Comparison of ENCODE assay signal across 8 cellular contexts in genomic region chr7:148940702-148941597, GRCh38. TPM values are rescaled to one million over a fixed set of nuclear protein-coding genes. Genes with fewer than 3 reads are reported as not detected.
DNase-seq lines count a peak whose midpoint lies in the region; ATAC-seq and TF ChIP-seq lines count a peak whose summit lies in the region.

No MANE protein-coding gene starts in this region.

- H2AFZ ChIP-seq in SU-DHL-6 (ENCODE audit: low read depth, low read length, severe bottlenecking) (peak overlapping the region; percentile 98), trophoblast cell (ENCODE audit: insufficient read depth, low read length, poor library complexity) (peak overlapping the region; percentile 4)

- H4K91ac ChIP-seq in trophoblast cell (ENCODE audit: low read depth, low read length): no peak overlapping the region

- H3K27me3 ChIP-seq in SU-DHL-6 (ENCODE audit: low read length) (no peaks in the 10 kb centered on the region), trophoblast cell (ENCODE audit: insufficient read depth, low read length) (no peaks in the 10 kb centered on the region)

- H2BK12ac ChIP-seq in trophoblast cell (ENCODE audit: low read length): no peak overlapping the region

- peak overlapping the region; percentile 97 for H3K4me2 ChIP-seq in SU-DHL-6 (ENCODE audit: low read depth, low read length, poor library complexity, severe bottlenecking)
- peak overlapping the region; percentile 55 for H3K4me2 ChIP-seq in trophoblast cell (ENCODE audit: low read length)

- peak overlapping the region; percentile 99 for H3K27ac Mint-ChIP-seq in activated naive CD8-positive, alpha-beta T cell treated with anti-CD3 and anti-CD28 coated beads, Interleukin-2, amount 50 U/mL, for 24 hours
- H3K27ac Mint-ChIP-seq in type B pancreatic cell: peak overlapping the region; percentile 99

- TF ChIP-seq CTCF in GM12864 (IDR thresholded peaks at IDR 0.05; ENCODE audit: low read depth, low read length, missing control alignments): no peak
- no peak for TF ChIP-seq CTCF in SU-DHL-6 (IDR thresholded peaks at IDR 0.05; ENCODE audit: insufficient read depth, low read length, poor library complexity, severe bottlenecking)
- no peak for TF ChIP-seq CTCF in type B pancreatic cell (conservative IDR thresholded peaks at IDR 0.05)

- no peaks in the 10 kb centered on the region for H3K79me1 ChIP-seq in trophoblast cell (ENCODE audit: low read length)

- WGBS in trophoblast cell (ENCODE audit: extremely low coverage, insufficient coverage, insufficient read length): no CpG with 5 or more reads among the region's 43 CpGs

- H4K20me1 ChIP-seq in SU-DHL-6 (ENCODE audit: low read depth, low read length): no peaks in the 10 kb centered on the region

- H3F3A ChIP-seq in SU-DHL-6 (ENCODE audit: insufficient read depth): peaks cover 24% of the 10 kb centered on the region

- no peaks in the 10 kb centered on the region for H3K9me3 ChIP-seq in SU-DHL-6 (ENCODE audit: insufficient read depth, low read length)
- peaks cover 4% of the 10 kb centered on the region for H3K9me3 ChIP-seq in trophoblast cell (ENCODE audit: insufficient read depth, low read depth, low read length)

- H3K36me3 Mint-ChIP-seq in activated naive CD8-positive, alpha-beta T cell treated with anti-CD3 and anti-CD28 coated beads, Interleukin-2, amount 50 U/mL, for 24 hours (ENCODE audit: low read depth): no peaks in the 10 kb centered on the region
- H3K36me3 Mint-ChIP-seq in type B pancreatic cell: no peaks in the 10 kb centered on the region

- H3K27me3 Mint-ChIP-seq in activated naive CD8-positive, alpha-beta T cell treated with anti-CD3 and anti-CD28 coated beads, Interleukin-2, amount 50 U/mL, for 24 hours: no peaks in the 10 kb centered on the region
- H3K27me3 Mint-ChIP-seq in type B pancreatic cell: no peaks in the 10 kb centered on the region

- H3K4ac ChIP-seq in trophoblast cell (ENCODE audit: low read depth, low read length): no peak overlapping the region

- peak overlapping the region; percentile 1 for H4K8ac ChIP-seq in trophoblast cell (ENCODE audit: low read depth, low read length)

- H3K79me2 ChIP-seq in SU-DHL-6 (ENCODE audit: insufficient read depth, low read length) (no peaks in the 10 kb centered on the region), trophoblast cell (ENCODE audit: control insufficient read depth, insufficient read depth, low read length, poor library complexity) (no peaks in the 10 kb centered on the region)

- H3K9ac ChIP-seq in SU-DHL-6 (ENCODE audit: low read length) (peak overlapping the region; percentile 80), trophoblast cell (ENCODE audit: low read length) (peak overlapping the region; percentile 12)

- H3K18ac ChIP-seq in trophoblast cell (ENCODE audit: low read length): no peak overlapping the region

- H2AK5ac ChIP-seq in trophoblast cell (ENCODE audit: low read length): no peak overlapping the region

- intact Hi-C loops in cardiac septum (cut with DNase I): loop anchor here (2.0 kb wide), 2 partner anchors 46 to 56 kb away; partner anchors contain the start of gene EZH2

- peak overlapping the region; percentile 90 for H3K4me3 ChIP-seq in GM12864 (ENCODE audit: low read depth, low read length)
- H3K4me3 ChIP-seq in SU-DHL-6 (ENCODE audit: insufficient read depth, low read length, poor library complexity, severe bottlenecking): peak overlapping the region; percentile 81
- H3K4me3 ChIP-seq in trophoblast cell (ENCODE audit: low read depth, low read length): peak overlapping the region; percentile 80

- H2BK120ac ChIP-seq in trophoblast cell (ENCODE audit: insufficient read depth, low read length, poor library complexity): no peak overlapping the region

- peak overlapping the region; percentile 92 for H3K4me3 Mint-ChIP-seq in activated naive CD8-positive, alpha-beta T cell treated with anti-CD3 and anti-CD28 coated beads, Interleukin-2, amount 50 U/mL, for 24 hours
- H3K4me3 Mint-ChIP-seq in type B pancreatic cell: peak overlapping the region; percentile 92

- H3K27ac ChIP-seq in SU-DHL-6 (ENCODE audit: low read depth, low read length) (peak overlapping the region; percentile 39), trophoblast cell (ENCODE audit: low read depth, low read length) (no peak overlapping the region)

- H3K36me3 ChIP-seq in SU-DHL-6 (ENCODE audit: low read length) (no peaks in the 10 kb centered on the region), trophoblast cell (ENCODE audit: control insufficient read depth in 1 of 2, insufficient read depth in 2 of 2, low read length in 2 of 2) (no peaks in the 10 kb centered on the region)

- no peak for DNase-seq in GM12864 (ENCODE audit: low read depth)
- peak; percentile 76 for DNase-seq in NCI-H1105 (lab: John Stamatoyannopoulos, UW)
- peak; percentile 67 for DNase-seq in activated naive CD8-positive, alpha-beta T cell treated with anti-CD3 and anti-CD28 coated beads, Interleukin-2, amount 50 U/mL, for 24 hours
- DNase-seq in cardiac septum (ENCODE audit: low spot score): peak; percentile 88
- peak; percentile 71 to 86 for DNase-seq in trophoblast cell
- DNase-seq in type B pancreatic cell (ENCODE audit: extremely low spot score, unreplicated experiment): peak; percentile 73

- peak; percentile 61 for ATAC-seq in HG02610 (IDR thresholded peaks at IDR 0.05; ENCODE audit: unreplicated experiment)
- ATAC-seq in activated naive CD8-positive, alpha-beta T cell treated with anti-CD3 and anti-CD28 coated beads, Interleukin-2, amount 50 U/mL, for 24 hours: peak; percentile 86

- peak overlapping the region; percentile 4 for H2BK5ac ChIP-seq in trophoblast cell (ENCODE audit: low read depth, low read length, poor library complexity)

- no peak overlapping the region for H3K14ac ChIP-seq in trophoblast cell (ENCODE audit: low read length)

- no peak overlapping the region for H4K12ac ChIP-seq in trophoblast cell (ENCODE audit: low read depth, low read length)

- no peaks in the 10 kb centered on the region for H3K4me1 ChIP-seq in trophoblast cell (ENCODE audit: control insufficient read depth in 1 of 2, insufficient read depth in 2 of 2, low read length in 2 of 2)

- H3K9me2 ChIP-seq in SU-DHL-6 (replicated peaks; ENCODE audit: insufficient read depth, low read length): no peaks in the 10 kb centered on the region

- H3K23ac ChIP-seq in trophoblast cell (ENCODE audit: low read length): no peak overlapping the region

- peaks cover 33% of the 10 kb centered on the region for H3K4me1 Mint-ChIP-seq in activated naive CD8-positive, alpha-beta T cell treated with anti-CD3 and anti-CD28 coated beads, Interleukin-2, amount 50 U/mL, for 24 hours
- H3K4me1 Mint-ChIP-seq in type B pancreatic cell (ENCODE audit: unreplicated experiment): peaks cover 11% of the 10 kb centered on the region

- no peaks in the 10 kb centered on the region for H3K9me3 Mint-ChIP-seq in activated naive CD8-positive, alpha-beta T cell treated with anti-CD3 and anti-CD28 coated beads, Interleukin-2, amount 50 U/mL, for 24 hours
- no peaks in the 10 kb centered on the region for H3K9me3 Mint-ChIP-seq in type B pancreatic cell

RNA-seq across cellular contexts. Expression of gene EZH2, which starts 56.9 kb away (rescaled TPM):
- total RNA-seq in cardiac septum (1.5 TPM), type B pancreatic cell (ENCODE audit: low replicate concordance) (19.2 and 49.6 TPM in 2 replicates)
- 28.8 and 29.8 TPM in 2 replicates for polyA plus RNA-seq in trophoblast cell (2013)
